Comparison of ENCODE assay signal across 9 cellular contexts in genomic region chr2:38528008-38528442, GRCh38.
DNase-seq lines count a peak whose midpoint lies in the region; ATAC-seq and TF ChIP-seq lines count a peak whose summit lies in the region.
"Had no signal": no experiment of that assay in that cellular context is flagged by ENCODE, and none has a peak within 500 bp of the region (broad histone marks: within the 10 kb centered on the region; RNA-seq: fewer than 3 reads in every experiment).

No MANE protein-coding gene starts in this region.

- peaks cover 16% of the 10 kb centered on the region for H3K27me3 Mint-ChIP-seq in HFFc6 (ENCODE audit: insufficient read depth)
- peaks cover 10% of the 10 kb centered on the region for H3K27me3 Mint-ChIP-seq in brain

- WGBS in spleen, 5 donors, result 2 to 5% (median 3%) methylated on average over 27 of the region's 27 CpGs

- H3K27me3 ChIP-seq in spleen (replicated peaks in 1 of 7), result peaks cover 0 to 39% (median 8%) of the 10 kb centered on the region in 7 donors

- H3K4me3 Mint-ChIP-seq in HFFc6 (peak overlapping the region; percentile 85), brain (peak overlapping the region; percentile 75 to 91 (median 87))

- peaks cover 26% of the 10 kb centered on the region for H3K4me1 Mint-ChIP-seq in HFFc6 (ENCODE audit: low read depth)
- H3K4me1 Mint-ChIP-seq in brain, result peaks cover 40% of the 10 kb centered on the region

- peak overlapping the region; percentile 77 for H3K27ac Mint-ChIP-seq in HFFc6
- peak overlapping the region in 4 of 5 experiments; percentile 54 to 82 (median 71) for H3K27ac Mint-ChIP-seq in brain

- ATAC-seq in HG03135 (IDR thresholded peaks at IDR 0.05; ENCODE audit: unreplicated experiment), result no peak

- intact Hi-C loops in spleen (cut with DNase I; ENCODE audit: low total_unique reads), result no loop called here

- H3K27ac ChIP-seq in spleen, result no peak overlapping the region
- H3K27ac ChIP-seq: neutrophil had no signal

- DNase-seq in AG09309 (ENCODE audit: low read depth), result no peak
- peak; percentile 72 for DNase-seq in HFFc6
- DNase-seq in SHP77 treated with DMSO at 0.1 percent for 48 hours (lab: John Stamatoyannopoulos, UW), result peak; percentile 26
- DNase-seq in iris pigment epithelial cell (ENCODE audit: low read depth), result peak; percentile 61
- peak; percentile 76 for DNase-seq in spleen
- no peak for DNase-seq in cortex of kidney (lab: John Stamatoyannopoulos, UW)

- H3K4me3 ChIP-seq in AG09309 (ENCODE audit: control insufficient read depth, low read depth, low read length), result peak overlapping the region; percentile 38
- H3K4me3 ChIP-seq in spleen, result peak overlapping the region in 6 of 8 donors; percentile 11 to 59 (median 18)

- no peaks in the 10 kb centered on the region for H3K36me3 ChIP-seq in spleen
- H3K36me3 ChIP-seq: neutrophil had no signal

- no peak for TF ChIP-seq CTCF in AG09309 (IDR thresholded peaks at IDR 0.05; ENCODE audit: control insufficient read depth, insufficient read depth, low read depth, low read length, missing control alignments)
- peak; percentile 27; the same call in 1 of the 2 replicates for TF ChIP-seq CTCF in HFFc6 (IDR thresholded peaks at IDR 0.05)
- TF ChIP-seq CTCF in brain (conservative IDR thresholded peaks at IDR 0.05), result peak in 1 of 2 experiments; percentile 13
- no peak for TF ChIP-seq CTCF in spleen (IDR thresholded peaks at IDR 0.05 in 8 of 11, conservative IDR thresholded peaks at IDR 0.05 in 3 of 11)

- H3K9me3 Mint-ChIP-seq in HFFc6, result no peaks in the 10 kb centered on the region
- H3K9me3 Mint-ChIP-seq in brain, result no peaks in the 10 kb centered on the region

- TF ChIP-seq POLR2A in spleen (IDR thresholded peaks at IDR 0.05), result no peak

- H3K4me1 ChIP-seq in spleen, result peaks cover 0 to 17% (median 3%) of the 10 kb centered on the region in 6 donors

- H3K9me3 ChIP-seq in spleen, result no peaks in the 10 kb centered on the region
- H3K9me3 ChIP-seq: neutrophil had no signal

- no peaks in the 10 kb centered on the region for H3K36me3 Mint-ChIP-seq in HFFc6 (ENCODE audit: low read depth)
- H3K36me3 Mint-ChIP-seq in brain, result no peaks in the 10 kb centered on the region

Comparison
In these comparisons a context has a peak if more than half of its experiments do, and no peak if none do; other contexts are left out.
1. DNase-seq: peak in HFFc6 (single experiment), SHP77 treated with DMSO at 0.1 percent for 48 hours (single experiment), iris pigment epithelial cell (single experiment) and spleen (single experiment); none in AG09309 (single experiment) and cortex of kidney (single experiment).